ENCODE assay signal across 34 cellular contexts in genomic region chr14:39563361-39563760, GRCh38.
"Had no signal": no experiment of that assay in that cellular context is flagged by ENCODE, and none has a peak within 500 bp of the region (broad histone marks: within the 10 kb centered on the region; RNA-seq: fewer than 3 reads in every experiment).

No MANE protein-coding gene starts in this region.

- H3K4me3 ChIP-seq: body of pancreas, esophagus muscularis mucosa, heart left ventricle had no signal

- H3K27me3 Mint-ChIP-seq: activated CD4-positive, alpha-beta memory T cell treated with anti-CD3 and anti-CD28 coated beads for 36 hours; activated CD4-positive, alpha-beta T cell treated with anti-CD3 and anti-CD28 coated beads for 36 hours; activated CD4-positive, alpha-beta T cell treated with anti-CD3 and anti-CD28 coated beads, Interleukin-2, amount 10 ng/mL, durations not matched to agents 24 days and 14 days; activated CD8-positive, alpha-beta memory T cell treated with anti-CD3 and anti-CD28 coated beads, Interleukin-2, amount 10 ng/mL, durations not matched to agents 7 days and 5 days; activated naive CD4-positive, alpha-beta T cell treated with anti-CD3 and anti-CD28 coated beads, Interleukin-2, amount 50 U/mL, for 24 hours; activated naive CD8-positive, alpha-beta T cell treated with anti-CD3 and anti-CD28 coated beads, Interleukin-2, amount 10 ng/mL, durations not matched to agents 7 days and 5 days; effector memory CD8-positive, alpha-beta T cell; T-helper 17 cell had no signal

- H3K4me3 Mint-ChIP-seq: activated CD4-positive, alpha-beta memory T cell treated with anti-CD3 and anti-CD28 coated beads for 36 hours; activated CD4-positive, alpha-beta T cell treated with anti-CD3 and anti-CD28 coated beads for 36 hours; activated CD4-positive, alpha-beta T cell treated with anti-CD3 and anti-CD28 coated beads, Interleukin-2, amount 10 ng/mL, durations not matched to agents 24 days and 14 days; activated CD8-positive, alpha-beta memory T cell treated with anti-CD3 and anti-CD28 coated beads, Interleukin-2, amount 10 ng/mL, durations not matched to agents 7 days and 5 days; activated CD8-positive, alpha-beta T cell treated with anti-CD3 and anti-CD28 coated beads, Interleukin-2, amount 10 ng/mL, durations not matched to agents 7 days and 5 days; activated naive CD4-positive, alpha-beta T cell treated with anti-CD3 and anti-CD28 coated beads for 36 hours; activated naive CD4-positive, alpha-beta T cell treated with anti-CD3 and anti-CD28 coated beads, Interleukin-2, amount 50 U/mL, for 24 hours; activated naive CD8-positive, alpha-beta T cell treated with anti-CD3 and anti-CD28 coated beads, Interleukin-2, amount 10 ng/mL, durations not matched to agents 7 days and 5 days; activated T-helper 1 cell treated with anti-CD3 and anti-CD28 coated beads, Interleukin-12 subunit alpha, Interleukin-12 subunit beta, Interleukin-2, Interleukin-4 antibody, amounts not matched to agents 30 ng/mL and 10 ng/mL and 1 ng/mL, durations not matched to agents 14 hours and 24 hours and 36 hours; effector memory CD8-positive, alpha-beta T cell; T-helper 17 cell; T-helper 2 cell treated with Interferon-gamma antibody and Interleukin-4, amounts not matched to agents 5 μg/mL and 100 μg/mL, for 36 hours had no signal

- ATAC-seq: activated CD4-positive, alpha-beta T cell treated with anti-CD3 and anti-CD28 coated beads for 36 hours; activated CD8-positive, alpha-beta memory T cell treated with anti-CD3 and anti-CD28 coated beads, Interleukin-2, amount 10 ng/mL, durations not matched to agents 7 days and 5 days; activated CD8-positive, alpha-beta T cell treated with anti-CD3 and anti-CD28 coated beads, Interleukin-2, amount 10 ng/mL, durations not matched to agents 7 days and 5 days; body of pancreas; effector memory CD8-positive, alpha-beta T cell; heart left ventricle; T-helper 17 cell had no signal

- FAIRE-seq: colon, frontal cortex had no signal

- H3K36me3 ChIP-seq: esophagus muscularis mucosa, heart left ventricle had no signal

- H3K27ac Mint-ChIP-seq: activated CD4-positive, alpha-beta memory T cell treated with anti-CD3 and anti-CD28 coated beads for 36 hours; activated CD4-positive, alpha-beta T cell treated with anti-CD3 and anti-CD28 coated beads for 36 hours; activated CD4-positive, alpha-beta T cell treated with anti-CD3 and anti-CD28 coated beads, Interleukin-2, amount 10 ng/mL, durations not matched to agents 24 days and 14 days; activated CD8-positive, alpha-beta memory T cell treated with anti-CD3 and anti-CD28 coated beads, Interleukin-2, amount 10 ng/mL, durations not matched to agents 7 days and 5 days; activated CD8-positive, alpha-beta T cell treated with anti-CD3 and anti-CD28 coated beads, Interleukin-2, amount 10 ng/mL, durations not matched to agents 7 days and 5 days; activated naive CD4-positive, alpha-beta T cell treated with anti-CD3 and anti-CD28 coated beads for 36 hours; activated naive CD4-positive, alpha-beta T cell treated with anti-CD3 and anti-CD28 coated beads, Interleukin-2, amount 50 U/mL, for 24 hours; activated naive CD8-positive, alpha-beta T cell treated with anti-CD3 and anti-CD28 coated beads, Interleukin-2, amount 10 ng/mL, durations not matched to agents 7 days and 5 days; activated T-helper 1 cell treated with anti-CD3 and anti-CD28 coated beads, Interleukin-12 subunit alpha, Interleukin-12 subunit beta, Interleukin-2, Interleukin-4 antibody, amounts not matched to agents 30 ng/mL and 10 ng/mL and 1 ng/mL, durations not matched to agents 14 hours and 24 hours and 36 hours; activated T-helper 2 cell treated with anti-CD3 and anti-CD28 coated beads, Interferon-gamma antibody, Interleukin-2, Interleukin-4, amounts not matched to agents 10 μg/mL and 5 μg/mL and 100 μg/mL, durations not matched to agents 14 hours and 24 hours and 36 hours; effector memory CD8-positive, alpha-beta T cell; T-helper 17 cell; T-helper 2 cell treated with Interferon-gamma antibody and Interleukin-4, amounts not matched to agents 5 μg/mL and 100 μg/mL, for 36 hours had no signal

- DNase-seq: activated CD4-positive, alpha-beta memory T cell treated with anti-CD3 and anti-CD28 coated beads for 36 hours; activated CD4-positive, alpha-beta T cell treated with anti-CD3 and anti-CD28 coated beads for 36 hours; activated CD4-positive, alpha-beta T cell treated with anti-CD3 and anti-CD28 coated beads, Interleukin-2, amount 10 ng/mL, durations not matched to agents 24 days and 14 days; activated CD4-positive, CD25-positive, alpha-beta regulatory T cell; activated CD4-positive, CD25-positive, alpha-beta regulatory T cell treated with anti-CD3 and anti-CD28 coated beads, Interleukin-2, amount 50 U/mL, for 72 hours; activated CD8-positive, alpha-beta memory T cell treated with anti-CD3 and anti-CD28 coated beads, Interleukin-2, amount 10 ng/mL, durations not matched to agents 7 days and 5 days; activated CD8-positive, alpha-beta memory T cell treated with anti-CD3 and anti-CD28 coated beads, Interleukin-2, amount 50 U/mL, for 4 hours; activated CD8-positive, alpha-beta T cell treated with anti-CD3 and anti-CD28 coated beads, Interleukin-2, amount 10 ng/mL, durations not matched to agents 7 days and 5 days; activated effector memory CD4-positive, alpha-beta T cell treated with anti-CD3 and anti-CD28 coated beads, Interleukin-2, amount 50 U/mL, for 16 hours; activated naive CD4-positive, alpha-beta T cell treated with anti-CD3 and anti-CD28 coated beads for 36 hours; activated naive CD8-positive, alpha-beta T cell treated with anti-CD3 and anti-CD28 coated beads, Interleukin-2, amount 10 ng/mL, durations not matched to agents 7 days and 5 days; activated T-cell treated with anti-CD3 and anti-CD28 coated beads, Interleukin-2, amount 50 U/mL, for 1 hour; activated T-cell treated with anti-CD3 and anti-CD28 coated beads, Interleukin-2, amount 50 U/mL, for 48 hours; amniotic stem cell; anterior cingulate cortex; body of pancreas; caudate nucleus; cortex of kidney; dermis blood vessel endothelial cell; effector CD4-positive, alpha-beta T cell; effector memory CD8-positive, alpha-beta T cell; erythroblast; glutamatergic neuron; heart left ventricle; T-helper 1 cell; T-helper 17 cell; T1000 had no signal

- H3K36me3 Mint-ChIP-seq: activated CD4-positive, alpha-beta memory T cell treated with anti-CD3 and anti-CD28 coated beads for 36 hours; activated CD8-positive, alpha-beta memory T cell treated with anti-CD3 and anti-CD28 coated beads, Interleukin-2, amount 10 ng/mL, durations not matched to agents 7 days and 5 days had no signal

- H3K4me1 Mint-ChIP-seq: activated CD4-positive, alpha-beta T cell treated with anti-CD3 and anti-CD28 coated beads for 36 hours; activated CD4-positive, alpha-beta T cell treated with anti-CD3 and anti-CD28 coated beads, Interleukin-2, amount 10 ng/mL, durations not matched to agents 24 days and 14 days; activated CD8-positive, alpha-beta memory T cell treated with anti-CD3 and anti-CD28 coated beads, Interleukin-2, amount 10 ng/mL, durations not matched to agents 7 days and 5 days; activated naive CD4-positive, alpha-beta T cell treated with anti-CD3 and anti-CD28 coated beads, Interleukin-2, amount 50 U/mL, for 24 hours; activated naive CD8-positive, alpha-beta T cell treated with anti-CD3 and anti-CD28 coated beads, Interleukin-2, amount 10 ng/mL, durations not matched to agents 7 days and 5 days; T-helper 17 cell had no signal

- H3K4me1 ChIP-seq: body of pancreas, esophagus muscularis mucosa, heart left ventricle had no signal

- H3K27ac ChIP-seq: body of pancreas, esophagus muscularis mucosa, heart left ventricle had no signal

- H3K27me3 ChIP-seq: body of pancreas, esophagus muscularis mucosa, heart left ventricle had no signal
